1 cellular context compared by ENCODE assay signal in genomic region chr11:57641011-57641410, GRCh38.
TF ChIP-seq lines count a peak whose summit lies in the region.

No MANE protein-coding gene starts in this region.

TF ChIP-seq in SK-N-SH, 30 proteins besides CTCF, POLR2A, EP300 and RAD21 (continued from another document):
- TF ChIP-seq REST (IDR thresholded peaks at IDR 0.05; ENCODE audit: low read depth, low read length) = no peak
- no peak for TF ChIP-seq PBX3 (IDR thresholded peaks at IDR 0.05)
- no peak for TF ChIP-seq POLR2AphosphoS5 (IDR thresholded peaks at IDR 0.05; ENCODE audit: low read depth, low read length)
